ENCODE assay signal across 5 cellular contexts in the genomic region with DNA sequence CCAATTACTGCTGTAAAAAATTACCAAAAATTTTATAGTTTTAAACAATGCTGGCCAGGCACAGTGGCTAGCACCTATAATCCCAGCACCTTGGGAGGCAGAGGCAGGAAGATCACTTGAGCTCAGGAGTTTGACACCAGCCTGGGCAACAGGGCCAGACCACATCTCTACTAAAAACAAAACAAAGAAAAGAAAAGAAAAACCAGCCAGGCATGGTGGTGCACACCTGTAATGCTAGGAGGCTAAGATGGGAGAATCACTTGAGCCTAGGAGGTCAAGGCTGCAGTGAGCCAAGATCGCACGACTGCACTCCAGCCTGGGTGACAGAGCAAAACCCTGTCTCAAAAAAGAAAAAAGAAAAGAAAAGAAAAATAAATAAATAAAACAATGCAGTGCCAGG.
"Had no signal": no experiment of that assay in that cellular context is flagged by ENCODE, and none has a peak within 500 bp of the region (broad histone marks: within the 10 kb centered on the region; RNA-seq: fewer than 3 reads in every experiment).

No MANE protein-coding gene starts in this region.

- ATAC-seq: GM23338 had no signal

- H3K27ac ChIP-seq: KMS-11 had no signal

- DNase-seq: H9, HCEC 1CT, KBM-7 had no signal

- H3K4me2 ChIP-seq: GM23338, KMS-11 had no signal

- H3K9ac ChIP-seq: KMS-11 had no signal

- H3K4me3 ChIP-seq: GM23338 had no signal
